ENCODE assay signal across 1 cellular context in genomic region chr4:108902769-108903168, GRCh38.
TF ChIP-seq lines count a peak whose summit lies in the region.

No MANE protein-coding gene starts in this region.

TF ChIP-seq in WTC11, 78 proteins besides CTCF, POLR2A, EP300 and RAD21 (continued from another document):
- TF ChIP-seq E2F4 (CRISPR knock-in tag; IDR thresholded peaks at IDR 0.05; ENCODE audit: borderline replicate concordance, low read depth) (no peak), FOXJ3 (CRISPR knock-in tag; IDR thresholded peaks at IDR 0.05; ENCODE audit: borderline replicate concordance) (no peak), CREB1 (CRISPR knock-in tag; IDR thresholded peaks at IDR 0.05) (no peak), CDX4 (CRISPR knock-in tag; IDR thresholded peaks at IDR 0.05; ENCODE audit: borderline replicate concordance) (no peak), ZNF671 (CRISPR knock-in tag; IDR thresholded peaks at IDR 0.05) (no peak), TCF7 (CRISPR knock-in tag; IDR thresholded peaks at IDR 0.05; ENCODE audit: low read depth) (no peak), FOXP1 (CRISPR knock-in tag; IDR thresholded peaks at IDR 0.05; ENCODE audit: borderline replicate concordance) (no peak), IRF2 (CRISPR knock-in tag; IDR thresholded peaks at IDR 0.05; ENCODE audit: borderline replicate concordance, low read depth) (no peak), ZMAT4 (CRISPR knock-in tag; IDR thresholded peaks at IDR 0.05) (no peak)
- TF ChIP-seq, protein P1, sequence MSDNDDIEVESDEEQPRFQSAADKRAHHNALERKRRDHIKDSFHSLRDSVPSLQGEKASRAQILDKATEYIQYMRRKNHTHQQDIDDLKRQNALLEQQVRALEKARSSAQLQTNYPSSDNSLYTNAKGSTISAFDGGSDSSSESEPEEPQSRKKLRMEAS (CRISPR knock-in tag; IDR thresholded peaks at IDR 0.05) = no peak
